28 cellular contexts compared by ENCODE assay signal in the genomic region with DNA sequence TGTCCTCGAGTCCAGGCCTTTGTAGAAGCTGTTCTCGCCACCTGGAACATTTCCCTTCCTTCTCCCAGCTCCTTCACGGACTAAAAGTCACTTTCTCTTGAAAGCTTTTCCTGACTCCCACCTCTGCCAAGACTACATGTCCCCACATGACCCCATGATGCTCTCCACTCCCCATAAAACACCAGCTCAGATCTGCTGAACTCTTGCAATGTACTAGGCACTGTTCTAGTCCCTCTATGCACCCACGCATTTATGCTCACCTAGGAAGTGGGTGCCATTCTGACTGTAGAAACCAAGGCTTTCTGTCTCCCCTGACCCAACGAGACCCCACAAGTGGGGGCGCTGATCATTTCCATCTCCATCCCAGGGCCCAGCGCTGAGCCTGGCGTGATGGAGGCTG. TPM values are rescaled to one million over a fixed set of nuclear protein-coding genes. Genes with fewer than 3 reads are reported as not detected.
"Had no signal": no experiment of that assay in that cellular context is flagged by ENCODE, and none has a peak within 500 bp of the region (broad histone marks: within the 10 kb centered on the region; RNA-seq: fewer than 3 reads in every experiment).

No MANE protein-coding gene starts in this region.

- H3K4me2 ChIP-seq: hepatocyte, neural progenitor cell, smooth muscle cell had no signal

- H3K9ac ChIP-seq: neural progenitor cell had no signal

- H3K9me3 Mint-ChIP-seq: naive thymus-derived CD8-positive, alpha-beta T cell; nephron; stimulated activated memory B cell treated with anti-CD40 and anti-IgM and Interleukin-4, amounts not matched to agents 10 μg/mL and 1 μg/mL and 100 μg/mL, for 72 hours; stimulated activated naive CD8-positive, alpha-beta T cell treated with anti-CD3 and anti-CD28 coated beads, Interleukin-15, amount 100 ng/mL, for 72 hours had no signal

- H3K27ac ChIP-seq: heart right ventricle, hepatocyte, left lung, lower lobe of right lung, neural progenitor cell, pancreas, psoas muscle, right atrium auricular region, right lobe of liver, tibial nerve, upper lobe of right lung had no signal

- H3K4me1 ChIP-seq: left lung, lower lobe of right lung, neural progenitor cell, psoas muscle, right atrium auricular region, upper lobe of right lung had no signal

- H3K27ac Mint-ChIP-seq: naive thymus-derived CD8-positive, alpha-beta T cell; nephron; neural progenitor cell; stimulated activated memory B cell treated with anti-CD40 and anti-IgM and Interleukin-4, amounts not matched to agents 10 μg/mL and 1 μg/mL and 100 μg/mL, for 72 hours; stimulated activated naive CD8-positive, alpha-beta T cell treated with anti-CD3 and anti-CD28 coated beads, Interleukin-15, amount 100 ng/mL, for 72 hours had no signal

- H3K36me3 ChIP-seq: heart right ventricle, lower lobe of right lung, neural progenitor cell, right atrium auricular region, upper lobe of right lung had no signal

- H3K4me3 Mint-ChIP-seq: naive thymus-derived CD8-positive, alpha-beta T cell; nephron; neural progenitor cell; stimulated activated memory B cell treated with anti-CD40 and anti-IgM and Interleukin-4, amounts not matched to agents 10 μg/mL and 1 μg/mL and 100 μg/mL, for 72 hours; stimulated activated naive CD8-positive, alpha-beta T cell treated with anti-CD3 and anti-CD28 coated beads, Interleukin-15, amount 100 ng/mL, for 72 hours had no signal

- H3K9me3 ChIP-seq: heart right ventricle, left lung, lower lobe of right lung, pancreas, psoas muscle, right atrium auricular region, right lobe of liver, tibial nerve, upper lobe of right lung had no signal

- DNase-seq: heart right ventricle; islet precursor cell; kidney glomerular epithelial cell; left cardiac atrium; left lung; lower lobe of right lung; mammary epithelial cell; mesenchymal stem cell; naive thymus-derived CD8-positive, alpha-beta T cell; pancreas; posterior cingulate gyrus; psoas muscle; right lobe of liver; stimulated activated CD4-positive, alpha-beta T cell treated with anti-CD3 and anti-CD28 coated beads, Interleukin-1b, Interleukin-23, amount 100 ng/mL, for 48 hours; stimulated activated CD4-positive, alpha-beta T cell treated with anti-CD3 and anti-CD28 coated beads, Interleukin-2, amount 100 ng/mL, for 48 hours; stimulated activated CD4-positive, alpha-beta T cell treated with anti-CD3 and anti-CD28 coated beads, Interleukin-4, amount 100 ng/mL, for 4 hours; stimulated activated CD8-positive, alpha-beta memory T cell treated with anti-CD3 and anti-CD28 coated beads, Interleukin-4, amount 100 ng/mL, for 48 hours; stimulated activated naive CD4-positive, alpha-beta T cell treated with Interleukin-2 at 50 U/mL for 16 hours; stimulated activated naive CD8-positive, alpha-beta T cell treated with anti-CD3 and anti-CD28 coated beads, Interleukin-15, amount 100 ng/mL, for 72 hours; substantia nigra; upper lobe of right lung had no signal

- H3K27me3 ChIP-seq: heart right ventricle, hepatocyte, neural progenitor cell, pancreas, right atrium auricular region, right lobe of liver, tibial nerve, upper lobe of right lung had no signal

- H3K4me3 ChIP-seq: heart right ventricle, hepatocyte, left lung, lower lobe of right lung, neural progenitor cell, pancreas, psoas muscle, right atrium auricular region, right lobe of liver, smooth muscle cell, tibial nerve, upper lobe of right lung had no signal

- H3K36me3 Mint-ChIP-seq: naive thymus-derived CD8-positive, alpha-beta T cell; neural progenitor cell; stimulated activated memory B cell treated with anti-CD40 and anti-IgM and Interleukin-4, amounts not matched to agents 10 μg/mL and 1 μg/mL and 100 μg/mL, for 72 hours had no signal

- H2AFZ ChIP-seq: hepatocyte, neural progenitor cell had no signal

RNA-seq across cellular contexts. Expression of gene RAP1GAP, which starts 58.2 kb away (rescaled TPM):
- polyA plus RNA-seq: naive thymus-derived CD8-positive, alpha-beta T cell had no signal
